Comparison of ENCODE assay signal across 1 cellular context in the genomic region with DNA sequence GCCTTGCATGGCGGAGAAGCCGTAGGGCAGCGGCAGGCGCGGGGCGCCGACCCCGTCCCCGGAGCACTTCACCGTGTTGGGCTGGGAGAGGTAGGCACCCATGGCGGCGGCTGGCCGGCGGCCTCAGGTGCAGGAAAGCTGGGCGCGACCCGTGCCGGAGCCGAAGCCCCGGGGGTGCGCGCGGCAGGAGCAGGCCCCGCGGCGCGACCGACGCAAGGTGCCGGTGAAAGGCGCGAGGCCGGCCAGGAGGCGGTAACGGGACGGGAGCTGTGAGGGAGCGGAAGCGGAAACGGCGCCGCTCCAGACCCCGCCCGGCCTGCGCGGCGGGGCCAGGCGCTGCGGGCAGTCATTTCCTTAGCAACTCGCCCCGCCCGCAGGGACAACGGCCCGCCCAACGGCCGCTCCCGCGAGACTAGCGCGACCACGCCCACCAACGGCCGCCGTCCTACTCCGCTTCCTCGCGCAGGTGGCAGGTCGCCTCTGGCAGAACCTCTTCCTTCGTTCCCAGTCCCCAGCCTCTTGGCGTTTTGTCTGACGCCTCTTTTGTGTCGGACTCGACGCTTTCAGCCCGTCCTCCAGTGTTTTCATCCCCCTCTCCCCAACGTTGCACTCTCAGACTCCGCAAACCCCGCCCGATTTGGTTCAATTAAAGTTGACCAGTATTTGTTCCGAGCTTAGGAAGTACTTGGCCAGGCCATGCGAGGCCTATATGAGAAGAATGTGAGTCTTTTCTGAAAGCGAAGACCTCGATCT.
A peak's percentile ranks its signal among the peaks of the same experiment; 100 is the strongest.
TF ChIP-seq lines count a peak whose summit lies in the region.

A gene with protein sequence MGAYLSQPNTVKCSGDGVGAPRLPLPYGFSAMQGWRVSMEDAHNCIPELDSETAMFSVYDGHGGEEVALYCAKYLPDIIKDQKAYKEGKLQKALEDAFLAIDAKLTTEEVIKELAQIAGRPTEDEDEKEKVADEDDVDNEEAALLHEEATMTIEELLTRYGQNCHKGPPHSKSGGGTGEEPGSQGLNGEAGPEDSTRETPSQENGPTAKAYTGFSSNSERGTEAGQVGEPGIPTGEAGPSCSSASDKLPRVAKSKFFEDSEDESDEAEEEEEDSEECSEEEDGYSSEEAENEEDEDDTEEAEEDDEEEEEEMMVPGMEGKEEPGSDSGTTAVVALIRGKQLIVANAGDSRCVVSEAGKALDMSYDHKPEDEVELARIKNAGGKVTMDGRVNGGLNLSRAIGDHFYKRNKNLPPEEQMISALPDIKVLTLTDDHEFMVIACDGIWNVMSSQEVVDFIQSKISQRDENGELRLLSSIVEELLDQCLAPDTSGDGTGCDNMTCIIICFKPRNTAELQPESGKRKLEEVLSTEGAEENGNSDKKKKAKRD (minus strand): TSS at position 271 of the 753 bp plus-strand sequence. CDS start 169 bp downstream, at position 102.

TF ChIP-seq in HepG2, 621 proteins besides CTCF, POLR2A, EP300 and RAD21 (continued from another document and continues in another):
- TF ChIP-seq, protein P1, sequence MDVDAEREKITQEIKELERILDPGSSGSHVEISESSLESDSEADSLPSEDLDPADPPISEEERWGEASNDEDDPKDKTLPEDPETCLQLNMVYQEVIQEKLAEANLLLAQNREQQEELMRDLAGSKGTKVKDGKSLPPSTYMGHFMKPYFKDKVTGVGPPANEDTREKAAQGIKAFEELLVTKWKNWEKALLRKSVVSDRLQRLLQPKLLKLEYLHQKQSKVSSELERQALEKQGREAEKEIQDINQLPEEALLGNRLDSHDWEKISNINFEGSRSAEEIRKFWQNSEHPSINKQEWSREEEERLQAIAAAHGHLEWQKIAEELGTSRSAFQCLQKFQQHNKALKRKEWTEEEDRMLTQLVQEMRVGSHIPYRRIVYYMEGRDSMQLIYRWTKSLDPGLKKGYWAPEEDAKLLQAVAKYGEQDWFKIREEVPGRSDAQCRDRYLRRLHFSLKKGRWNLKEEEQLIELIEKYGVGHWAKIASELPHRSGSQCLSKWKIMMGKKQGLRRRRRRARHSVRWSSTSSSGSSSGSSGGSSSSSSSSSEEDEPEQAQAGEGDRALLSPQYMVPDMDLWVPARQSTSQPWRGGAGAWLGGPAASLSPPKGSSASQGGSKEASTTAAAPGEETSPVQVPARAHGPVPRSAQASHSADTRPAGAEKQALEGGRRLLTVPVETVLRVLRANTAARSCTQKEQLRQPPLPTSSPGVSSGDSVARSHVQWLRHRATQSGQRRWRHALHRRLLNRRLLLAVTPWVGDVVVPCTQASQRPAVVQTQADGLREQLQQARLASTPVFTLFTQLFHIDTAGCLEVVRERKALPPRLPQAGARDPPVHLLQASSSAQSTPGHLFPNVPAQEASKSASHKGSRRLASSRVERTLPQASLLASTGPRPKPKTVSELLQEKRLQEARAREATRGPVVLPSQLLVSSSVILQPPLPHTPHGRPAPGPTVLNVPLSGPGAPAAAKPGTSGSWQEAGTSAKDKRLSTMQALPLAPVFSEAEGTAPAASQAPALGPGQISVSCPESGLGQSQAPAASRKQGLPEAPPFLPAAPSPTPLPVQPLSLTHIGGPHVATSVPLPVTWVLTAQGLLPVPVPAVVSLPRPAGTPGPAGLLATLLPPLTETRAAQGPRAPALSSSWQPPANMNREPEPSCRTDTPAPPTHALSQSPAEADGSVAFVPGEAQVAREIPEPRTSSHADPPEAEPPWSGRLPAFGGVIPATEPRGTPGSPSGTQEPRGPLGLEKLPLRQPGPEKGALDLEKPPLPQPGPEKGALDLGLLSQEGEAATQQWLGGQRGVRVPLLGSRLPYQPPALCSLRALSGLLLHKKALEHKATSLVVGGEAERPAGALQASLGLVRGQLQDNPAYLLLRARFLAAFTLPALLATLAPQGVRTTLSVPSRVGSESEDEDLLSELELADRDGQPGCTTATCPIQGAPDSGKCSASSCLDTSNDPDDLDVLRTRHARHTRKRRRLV (CRISPR knock-in tag; IDR thresholded peaks at IDR 0.05), result peak; percentile 81; the same call in 1 of the 2 replicates
- peak; percentile 90; the same call in 1 of the 2 replicates for TF ChIP-seq CERS6 (CRISPR knock-in tag; IDR thresholded peaks at IDR 0.05)
- 0 out of 2 replicates have a peak, but pooled peaks have one; percentile 85 for TF ChIP-seq IRX3 (CRISPR knock-in tag; IDR thresholded peaks at IDR 0.05; ENCODE audit: borderline replicate concordance, low read depth)
- no peak for TF ChIP-seq ZNF75D (CRISPR knock-in tag; IDR thresholded peaks at IDR 0.05; ENCODE audit: borderline replicate concordance)
- TF ChIP-seq ZNF383 (CRISPR knock-in tag; IDR thresholded peaks at IDR 0.05; ENCODE audit: borderline replicate concordance), result peak; percentile 55; the same call in 1 of the 2 replicates
- TF ChIP-seq ZNF644 (CRISPR knock-in tag; IDR thresholded peaks at IDR 0.05; ENCODE audit: low read depth), result no peak
- TF ChIP-seq, protein P2, sequence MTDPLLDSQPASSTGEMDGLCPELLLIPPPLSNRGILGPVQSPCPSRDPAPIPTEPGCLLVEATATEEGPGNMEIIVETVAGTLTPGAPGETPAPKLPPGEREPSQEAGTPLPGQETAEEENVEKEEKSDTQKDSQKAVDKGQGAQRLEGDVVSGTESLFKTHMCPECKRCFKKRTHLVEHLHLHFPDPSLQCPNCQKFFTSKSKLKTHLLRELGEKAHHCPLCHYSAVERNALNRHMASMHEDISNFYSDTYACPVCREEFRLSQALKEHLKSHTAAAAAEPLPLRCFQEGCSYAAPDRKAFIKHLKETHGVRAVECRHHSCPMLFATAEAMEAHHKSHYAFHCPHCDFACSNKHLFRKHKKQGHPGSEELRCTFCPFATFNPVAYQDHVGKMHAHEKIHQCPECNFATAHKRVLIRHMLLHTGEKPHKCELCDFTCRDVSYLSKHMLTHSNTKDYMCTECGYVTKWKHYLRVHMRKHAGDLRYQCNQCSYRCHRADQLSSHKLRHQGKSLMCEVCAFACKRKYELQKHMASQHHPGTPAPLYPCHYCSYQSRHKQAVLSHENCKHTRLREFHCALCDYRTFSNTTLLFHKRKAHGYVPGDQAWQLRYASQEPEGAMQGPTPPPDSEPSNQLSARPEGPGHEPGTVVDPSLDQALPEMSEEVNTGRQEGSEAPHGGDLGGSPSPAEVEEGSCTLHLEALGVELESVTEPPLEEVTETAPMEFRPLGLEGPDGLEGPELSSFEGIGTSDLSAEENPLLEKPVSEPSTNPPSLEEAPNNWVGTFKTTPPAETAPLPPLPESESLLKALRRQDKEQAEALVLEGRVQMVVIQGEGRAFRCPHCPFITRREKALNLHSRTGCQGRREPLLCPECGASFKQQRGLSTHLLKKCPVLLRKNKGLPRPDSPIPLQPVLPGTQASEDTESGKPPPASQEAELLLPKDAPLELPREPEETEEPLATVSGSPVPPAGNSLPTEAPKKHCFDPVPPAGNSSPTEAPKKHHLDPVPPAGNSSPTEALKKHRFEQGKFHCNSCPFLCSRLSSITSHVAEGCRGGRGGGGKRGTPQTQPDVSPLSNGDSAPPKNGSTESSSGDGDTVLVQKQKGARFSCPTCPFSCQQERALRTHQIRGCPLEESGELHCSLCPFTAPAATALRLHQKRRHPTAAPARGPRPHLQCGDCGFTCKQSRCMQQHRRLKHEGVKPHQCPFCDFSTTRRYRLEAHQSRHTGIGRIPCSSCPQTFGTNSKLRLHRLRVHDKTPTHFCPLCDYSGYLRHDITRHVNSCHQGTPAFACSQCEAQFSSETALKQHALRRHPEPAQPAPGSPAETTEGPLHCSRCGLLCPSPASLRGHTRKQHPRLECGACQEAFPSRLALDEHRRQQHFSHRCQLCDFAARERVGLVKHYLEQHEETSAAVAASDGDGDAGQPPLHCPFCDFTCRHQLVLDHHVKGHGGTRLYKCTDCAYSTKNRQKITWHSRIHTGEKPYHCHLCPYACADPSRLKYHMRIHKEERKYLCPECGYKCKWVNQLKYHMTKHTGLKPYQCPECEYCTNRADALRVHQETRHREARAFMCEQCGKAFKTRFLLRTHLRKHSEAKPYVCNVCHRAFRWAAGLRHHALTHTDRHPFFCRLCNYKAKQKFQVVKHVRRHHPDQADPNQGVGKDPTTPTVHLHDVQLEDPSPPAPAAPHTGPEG (CRISPR knock-in tag; IDR thresholded peaks at IDR 0.05), result peak; percentile 92
- peak; percentile 90; the same call in 1 of the 2 replicates for TF ChIP-seq TEAD2 (CRISPR knock-in tag; IDR thresholded peaks at IDR 0.05)
- TF ChIP-seq PITX1 (CRISPR knock-in tag; IDR thresholded peaks at IDR 0.05), result peak; percentile 79
- TF ChIP-seq SKI (IDR thresholded peaks at IDR 0.05; ENCODE audit: partially characterized antibody), result no peak
- TF ChIP-seq ZNF251 (CRISPR knock-in tag; IDR thresholded peaks at IDR 0.05), result no peak
- peak; percentile 81; the same call in 1 of the 2 replicates for TF ChIP-seq ZNF616 (CRISPR knock-in tag; IDR thresholded peaks at IDR 0.05; ENCODE audit: low read depth)
- no peak; the same call in none of the 2 replicates for TF ChIP-seq ZNF30 (CRISPR knock-in tag; IDR thresholded peaks at IDR 0.05)
- peak; percentile 71; the same call in 1 of the 2 replicates for TF ChIP-seq ZBTB49 (CRISPR knock-in tag; IDR thresholded peaks at IDR 0.05; ENCODE audit: borderline replicate concordance)
- no peak for TF ChIP-seq HDAC6 (IDR thresholded peaks at IDR 0.05; ENCODE audit: low read depth, low read length)
- peak; percentile 91; the same call in 1 of the 2 replicates for TF ChIP-seq AHR (CRISPR knock-in tag; IDR thresholded peaks at IDR 0.05)
- no peak for TF ChIP-seq EHMT2 (IDR thresholded peaks at IDR 0.05; ENCODE audit: borderline replicate concordance, low read depth, low read length)
- peak; percentile 48; the same call in 1 of the 2 replicates for TF ChIP-seq ZNF747 (CRISPR knock-in tag; IDR thresholded peaks at IDR 0.05; ENCODE audit: borderline replicate concordance)
- TF ChIP-seq, protein P3, sequence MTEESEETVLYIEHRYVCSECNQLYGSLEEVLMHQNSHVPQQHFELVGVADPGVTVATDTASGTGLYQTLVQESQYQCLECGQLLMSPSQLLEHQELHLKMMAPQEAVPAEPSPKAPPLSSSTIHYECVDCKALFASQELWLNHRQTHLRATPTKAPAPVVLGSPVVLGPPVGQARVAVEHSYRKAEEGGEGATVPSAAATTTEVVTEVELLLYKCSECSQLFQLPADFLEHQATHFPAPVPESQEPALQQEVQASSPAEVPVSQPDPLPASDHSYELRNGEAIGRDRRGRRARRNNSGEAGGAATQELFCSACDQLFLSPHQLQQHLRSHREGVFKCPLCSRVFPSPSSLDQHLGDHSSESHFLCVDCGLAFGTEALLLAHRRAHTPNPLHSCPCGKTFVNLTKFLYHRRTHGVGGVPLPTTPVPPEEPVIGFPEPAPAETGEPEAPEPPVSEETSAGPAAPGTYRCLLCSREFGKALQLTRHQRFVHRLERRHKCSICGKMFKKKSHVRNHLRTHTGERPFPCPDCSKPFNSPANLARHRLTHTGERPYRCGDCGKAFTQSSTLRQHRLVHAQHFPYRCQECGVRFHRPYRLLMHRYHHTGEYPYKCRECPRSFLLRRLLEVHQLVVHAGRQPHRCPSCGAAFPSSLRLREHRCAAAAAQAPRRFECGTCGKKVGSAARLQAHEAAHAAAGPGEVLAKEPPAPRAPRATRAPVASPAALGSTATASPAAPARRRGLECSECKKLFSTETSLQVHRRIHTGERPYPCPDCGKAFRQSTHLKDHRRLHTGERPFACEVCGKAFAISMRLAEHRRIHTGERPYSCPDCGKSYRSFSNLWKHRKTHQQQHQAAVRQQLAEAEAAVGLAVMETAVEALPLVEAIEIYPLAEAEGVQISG (CRISPR knock-in tag; IDR thresholded peaks at IDR 0.05), result peak; percentile 94
- TF ChIP-seq ZNF234 (CRISPR knock-in tag; conservative IDR thresholded peaks at IDR 0.05), result 0 out of 2 replicates have a peak, but pooled peaks have one; percentile 20
- TF ChIP-seq RXRB (CRISPR knock-in tag; IDR thresholded peaks at IDR 0.05; ENCODE audit: borderline replicate concordance), result peak; percentile 68
- TF ChIP-seq MED8 (CRISPR knock-in tag; IDR thresholded peaks at IDR 0.05; ENCODE audit: insufficient replicate concordance), result peak; percentile 97
- TF ChIP-seq ZNF597 (CRISPR knock-in tag; IDR thresholded peaks at IDR 0.05), result no peak
- peak; percentile 76; the same call in 1 of the 2 replicates for TF ChIP-seq ZNF20 (CRISPR knock-in tag; IDR thresholded peaks at IDR 0.05)
- no peak for TF ChIP-seq U2AF2 (IDR thresholded peaks at IDR 0.05; ENCODE audit: low read depth, low read length)
- TF ChIP-seq, protein P4, sequence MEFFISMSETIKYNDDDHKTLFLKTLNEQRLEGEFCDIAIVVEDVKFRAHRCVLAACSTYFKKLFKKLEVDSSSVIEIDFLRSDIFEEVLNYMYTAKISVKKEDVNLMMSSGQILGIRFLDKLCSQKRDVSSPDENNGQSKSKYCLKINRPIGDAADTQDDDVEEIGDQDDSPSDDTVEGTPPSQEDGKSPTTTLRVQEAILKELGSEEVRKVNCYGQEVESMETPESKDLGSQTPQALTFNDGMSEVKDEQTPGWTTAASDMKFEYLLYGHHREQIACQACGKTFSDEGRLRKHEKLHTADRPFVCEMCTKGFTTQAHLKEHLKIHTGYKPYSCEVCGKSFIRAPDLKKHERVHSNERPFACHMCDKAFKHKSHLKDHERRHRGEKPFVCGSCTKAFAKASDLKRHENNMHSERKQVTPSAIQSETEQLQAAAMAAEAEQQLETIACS (CRISPR knock-in tag; IDR thresholded peaks at IDR 0.05), result peak; percentile 66; the same call in 1 of the 2 replicates
- no peak for TF ChIP-seq HNRNPUL1 (IDR thresholded peaks at IDR 0.05; ENCODE audit: low read depth, low read length)
- no peak for TF ChIP-seq SRSF1 (optimal IDR thresholded peaks at IDR 0.05; ENCODE audit: low read depth, low read length)
- peak; percentile 35; the same call in 1 of the 2 replicates for TF ChIP-seq HIVEP1 (CRISPR knock-in tag; IDR thresholded peaks at IDR 0.05)
